In the genomic region with DNA sequence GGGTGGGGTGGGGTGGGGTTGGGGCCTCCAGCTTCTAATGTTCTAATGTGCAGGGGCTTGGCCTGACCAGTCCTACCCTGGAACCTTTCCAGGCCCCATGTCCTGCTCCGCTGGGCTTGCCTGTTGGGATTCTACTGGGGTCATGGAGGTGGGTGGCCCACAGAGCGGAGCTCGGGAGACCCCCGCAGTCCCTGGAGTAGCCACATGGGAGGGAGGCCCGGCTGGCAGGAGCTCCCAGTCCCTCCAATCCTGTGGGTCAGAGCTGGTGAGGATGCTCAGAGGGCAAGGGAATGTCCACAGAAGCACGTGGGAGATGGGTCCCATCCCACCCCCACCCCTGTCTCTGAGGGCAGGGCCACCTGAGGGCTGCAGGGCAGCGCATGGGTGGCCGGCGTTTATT, we compare ENCODE assay signal across 14 cellular contexts. TPM values are rescaled to one million over a fixed set of nuclear protein-coding genes. Genes with fewer than 3 reads are reported as not detected.
A peak's percentile ranks its signal among the peaks of the same experiment; 100 is the strongest.
DNase-seq lines count a peak whose midpoint lies in the region; FAIRE-seq and TF ChIP-seq lines count a peak whose summit lies in the region.
"Had no signal": no experiment of that assay in that cellular context is flagged by ENCODE, and none has a peak within 500 bp of the region (broad histone marks: within the 10 kb centered on the region; RNA-seq: fewer than 3 reads in every experiment).

No MANE protein-coding gene starts in this region.

- H3K36me3 Mint-ChIP-seq in Calu3 (ENCODE audit: insufficient read depth, unreplicated experiment) (peaks cover 26% of the 10 kb centered on the region), brain (peaks cover 27% of the 10 kb centered on the region), neural crest cell (ENCODE audit: low read depth) (peaks cover 13% of the 10 kb centered on the region)
- H3K36me3 Mint-ChIP-seq in activated CD4-positive, alpha-beta memory T cell treated with anti-CD3 and anti-CD28 coated beads for 36 hours = no peaks in the 10 kb centered on the region

- H3K4me1 Mint-ChIP-seq in Calu3 (ENCODE audit: low read depth, unreplicated experiment) (no peaks in the 10 kb centered on the region), brain (peaks cover 39% of the 10 kb centered on the region), neural crest cell (peaks cover 3% of the 10 kb centered on the region)
- peaks cover 8% of the 10 kb centered on the region for H3K4me1 Mint-ChIP-seq in activated CD4-positive, alpha-beta memory T cell treated with anti-CD3 and anti-CD28 coated beads for 36 hours (ENCODE audit: low read depth)

- no peak for FAIRE-seq in urothelium cell line (lab: Jason Lieb, UNC)
- FAIRE-seq: colon, D721Med, GM12878 had no signal

- H3K4me3 ChIP-seq in uterus = no peak overlapping the region

- no TSS peak for BruUV-seq in Calu3 (replicated peaks; lab: Mats Ljungman, UMichigan)

- H3K27me3 Mint-ChIP-seq in Calu3 (ENCODE audit: unreplicated experiment) (peaks cover 59% of the 10 kb centered on the region), brain (peaks cover 17% of the 10 kb centered on the region), neural crest cell (ENCODE audit: low read depth) (peaks cover 45% of the 10 kb centered on the region)
- peaks cover 40% of the 10 kb centered on the region for H3K27me3 Mint-ChIP-seq in activated CD4-positive, alpha-beta memory T cell treated with anti-CD3 and anti-CD28 coated beads for 36 hours

- H3K4me3 Mint-ChIP-seq in Calu3 (ENCODE audit: low read depth, unreplicated experiment) (peak overlapping the region; percentile 69), brain (peak overlapping the region in 3 of 5 experiments; percentile 84 to 87 (median 84)), neural crest cell (peak overlapping the region; percentile 83)
- no peak overlapping the region for H3K4me3 Mint-ChIP-seq in activated CD4-positive, alpha-beta memory T cell treated with anti-CD3 and anti-CD28 coated beads for 36 hours

- TF ChIP-seq POLR2A in uterus (IDR thresholded peaks at IDR 0.05) = no peak

- CTCF ChIA-PET in Calu3 (lab: Charles Lee) (interaction anchor here (0.8 to 1.2 kb wide), 2 partner anchors 11 to 25 kb away, joined by 3 to 5 read pairs; no protein-coding TSS in a partner anchor), HEK293T (lab: Yijun Ruan, JAX) (interaction anchor here (1.0 to 2.5 kb wide), 2 partner anchors 38 to 139 kb away, joined by 3 to 8 read pairs; no protein-coding TSS in a partner anchor)
- CTCF ChIA-PET in activated CD4-positive, alpha-beta memory T cell treated with anti-CD3 and anti-CD28 coated beads for 36 hours (lab: Charles Lee) = interaction anchor here (0.6 to 2.7 kb wide), 2 partner anchors 13 to 38 kb away, joined by 3 to 11 read pairs; no protein-coding TSS in a partner anchor

- H3K27ac ChIP-seq in uterus = peak overlapping the region in 1 of 2 donors; percentile 72
- H3K27ac ChIP-seq: foreskin keratinocyte had no signal

- no peaks in the 10 kb centered on the region for H3K36me3 ChIP-seq in uterus

- POLR2A ChIA-PET in activated CD4-positive, alpha-beta memory T cell treated with anti-CD3 and anti-CD28 coated beads for 36 hours (lab: Charles Lee) = no interaction called here
- POLR2A ChIA-PET in HEK293T (lab: Yijun Ruan, JAX) = interaction anchor here (1.1 kb wide), 1 partner anchor 38 kb away, joined by 3 read pairs; no protein-coding TSS in a partner anchor

- peak; percentile 47 for DNase-seq in 8988T
- DNase-seq in Calu3 = no peak
- DNase-seq in neural crest cell (ENCODE audit: low read depth, low spot score) = no peak
- no peak for DNase-seq in uterus
- no peak for DNase-seq in urothelium cell line (ENCODE audit: low spot score)
- no peak for DNase-seq in activated CD4-positive, alpha-beta memory T cell treated with anti-CD3 and anti-CD28 coated beads for 36 hours
- DNase-seq in HEK293T (ENCODE audit: extremely low spot score) = no peak
- DNase-seq: NCI-H2107 had no signal

- H3K27me3 ChIP-seq in uterus = no peaks in the 10 kb centered on the region

- H3K27ac Mint-ChIP-seq in Calu3 (ENCODE audit: unreplicated experiment) (no peak overlapping the region), brain (peak overlapping the region in 1 of 5 experiments; percentile 79), neural crest cell (ENCODE audit: unreplicated experiment) (no peak overlapping the region)
- no peak overlapping the region for H3K27ac Mint-ChIP-seq in activated CD4-positive, alpha-beta memory T cell treated with anti-CD3 and anti-CD28 coated beads for 36 hours

- no peaks in the 10 kb centered on the region for H3K4me1 ChIP-seq in uterus
- H3K4me1 ChIP-seq: foreskin keratinocyte had no signal

- no peaks in the 10 kb centered on the region for H3K9me3 ChIP-seq in uterus

- TF ChIP-seq CTCF in Calu3 (IDR thresholded peaks at IDR 0.05; ENCODE audit: unreplicated experiment) (no peak), brain (conservative IDR thresholded peaks at IDR 0.05) (no peak), neural crest cell (conservative IDR thresholded peaks at IDR 0.05) (no peak), uterus (IDR thresholded peaks at IDR 0.05) (no peak)

- intact Hi-C loops in Calu3 (cut with micrococcal nuclease; ENCODE audit: unreplicated experiment) = loop anchor here (5.0 kb wide), 2 partner anchors 85 to 425 kb away; partner anchors contain the start of gene CLTCL1
- intact Hi-C loops in uterus (cut with DNase I; ENCODE audit: low total_unique reads) = no loop called here
- intact Hi-C loops in activated CD4-positive, alpha-beta memory T cell treated with anti-CD3 and anti-CD28 coated beads for 36 hours (cut with micrococcal nuclease) = loop anchor here (10.0 kb wide), 1 partner anchor 72 kb away; no protein-coding TSS in a partner anchor

- no peaks in the 10 kb centered on the region for H3K9me3 Mint-ChIP-seq in Calu3 (ENCODE audit: low read depth, unreplicated experiment)
- peaks cover 0 to 3% (median 0%) of the 10 kb centered on the region in 5 experiments for H3K9me3 Mint-ChIP-seq in brain
- H3K9me3 Mint-ChIP-seq in neural crest cell = no peaks in the 10 kb centered on the region
- H3K9me3 Mint-ChIP-seq in activated CD4-positive, alpha-beta memory T cell treated with anti-CD3 and anti-CD28 coated beads for 36 hours = no peaks in the 10 kb centered on the region

TF ChIP-seq in HEK293T, 16 proteins besides CTCF, POLR2A, EP300 and RAD21:
- TF ChIP-seq HDGF (IDR thresholded peaks at IDR 0.05; ENCODE audit: borderline replicate concordance) (no peak), ELF4 (IDR thresholded peaks at IDR 0.05) (no peak)

RNA-seq across cellular contexts. Expression of gene SEPTIN5, which starts 2.9 kb away (rescaled TPM):
- total RNA-seq in Calu3 (2022) = 2.3 and 3.3 TPM in 2 replicates
- polyA plus RNA-seq in brain (ENCODE audit: insufficient read depth, low read depth, low replicate concordance) = 290 TPM
- 30.2 and 31.9 TPM in 2 replicates for total RNA-seq in neural crest cell
- 10 to 100 TPM in 3 of 4 donors, 1 to 10 TPM in 1; 9.4 to 67.6 (median 25.3) TPM for total RNA-seq in uterus
- under 1 TPM; 0.41 to 0.43 TPM for total RNA-seq in activated CD4-positive, alpha-beta memory T cell treated with anti-CD3 and anti-CD28 coated beads for 36 hours

RNA-seq across cellular contexts. Expression of gene GP1BB, which starts 6.2 kb away (rescaled TPM):
- total RNA-seq in Calu3 (2022) (not detected in 2 replicates), neural crest cell (4.6 and 4.8 TPM in 2 replicates), uterus (1 to 10 TPM in 2 of 4 donors, under 1 TPM in 1, not detected in 1; 0.76 to 7.4 (median 6.4) TPM)
- 46.2 TPM for polyA plus RNA-seq in brain (ENCODE audit: insufficient read depth, low read depth, low replicate concordance)
- not detected for total RNA-seq in activated CD4-positive, alpha-beta memory T cell treated with anti-CD3 and anti-CD28 coated beads for 36 hours

RNA-seq across cellular contexts. Expression of gene TBX1, which starts 43.4 kb away (rescaled TPM):
- not detected in 2 replicates for total RNA-seq in Calu3 (2022)
- 0.53 TPM for polyA plus RNA-seq in brain (ENCODE audit: insufficient read depth, low read depth, low replicate concordance)
- not detected in 2 replicates for total RNA-seq in neural crest cell
- total RNA-seq in uterus = 10 to 100 TPM in 2 of 4 donors, 1 to 10 TPM in 2; 1.0 to 23.2 (median 5.8) TPM
- not detected for total RNA-seq in activated CD4-positive, alpha-beta memory T cell treated with anti-CD3 and anti-CD28 coated beads for 36 hours
- total RNA-seq: GM12878, IMR-90 had no signal
- polyA plus RNA-seq: GM12878 had no signal
